Comparison of ENCODE assay signal across 8 cellular contexts in genomic region chr4:141711211-141711610, GRCh38.
A peak's percentile ranks its signal among the peaks of the same experiment; 100 is the strongest.
DNase-seq lines count a peak whose midpoint lies in the region; ATAC-seq and TF ChIP-seq lines count a peak whose summit lies in the region.
"Had no signal": no experiment of that assay in that cellular context is flagged by ENCODE, and none has a peak within 500 bp of the region (broad histone marks: within the 10 kb centered on the region; RNA-seq: fewer than 3 reads in every experiment).

No MANE protein-coding gene starts in this region.

- no peaks in the 10 kb centered on the region for H3K4me1 Mint-ChIP-seq in T-helper 17 cell
- peaks cover 10 to 18% (median 18%) of the 10 kb centered on the region in 3 donors for H3K4me1 Mint-ChIP-seq in CD8-positive, alpha-beta memory T cell

- no peaks in the 10 kb centered on the region for H3K27me3 ChIP-seq in HL-60 (ENCODE audit: insufficient read depth, poor library complexity, severe bottlenecking)
- H3K27me3 ChIP-seq in dorsolateral prefrontal cortex, result peaks cover 0 to 3% (median 0%) of the 10 kb centered on the region in 45 donors
- no peaks in the 10 kb centered on the region for H3K27me3 ChIP-seq in CD8-positive, alpha-beta memory T cell (ENCODE audit: insufficient read depth, low read length, poor library complexity, severe bottlenecking)

- peaks cover 4% of the 10 kb centered on the region for H3K9me3 ChIP-seq in T-helper 17 cell (ENCODE audit: control insufficient read depth, low read length, poor library complexity, severe bottlenecking)
- peaks cover 5% of the 10 kb centered on the region for H3K9me3 ChIP-seq in CD8-positive, alpha-beta memory T cell (ENCODE audit: low read length)

- H3K9me3 Mint-ChIP-seq in CD8-positive, alpha-beta memory T cell, result peaks cover 2 to 18% (median 13%) of the 10 kb centered on the region in 5 donors
- H3K9me3 Mint-ChIP-seq: T-helper 1 cell treated with Interleukin-12 subunit alpha and Interleukin-12 subunit beta and Interleukin-4 antibody, amounts not matched to agents 30 μg/mL and 1 μg/mL, for 36 hours had no signal

- no peak for DNase-seq in HL-60 (ENCODE audit: low read depth in 1 of 2, low spot score in 1 of 2)
- DNase-seq in dorsolateral prefrontal cortex, result no peak
- DNase-seq in sciatic nerve (ENCODE audit: low spot score), result no peak
- no peak for DNase-seq in T-helper 17 cell
- DNase-seq in DMS114 treated with DMSO at 0.1 percent for 48 hours (lab: John Stamatoyannopoulos, UW; ENCODE audit: unreplicated experiment), result no peak
- DNase-seq in CD8-positive, alpha-beta memory T cell, result no peak

- POLR2A ChIA-PET in CD8-positive, alpha-beta memory T cell (lab: Charles Lee), result no interaction called here

- ATAC-seq in GM18502 (IDR thresholded peaks at IDR 0.05; ENCODE audit: poor library complexity, unreplicated experiment) (peak; percentile 67), sciatic nerve (peak; percentile 65), T-helper 17 cell (no peak)

- no peaks in the 10 kb centered on the region for H3K27me3 Mint-ChIP-seq in T-helper 17 cell
- peaks cover 0 to 3% of the 10 kb centered on the region in 2 donors for H3K27me3 Mint-ChIP-seq in CD8-positive, alpha-beta memory T cell

- CTCF ChIA-PET in CD8-positive, alpha-beta memory T cell (lab: Charles Lee), result no interaction called here

- TF ChIP-seq CTCF in HL-60 (IDR thresholded peaks at IDR 0.05; ENCODE audit: insufficient read depth, low read length) (peak; percentile 25), dorsolateral prefrontal cortex (IDR thresholded peaks at IDR 0.05 in 54 of 56, conservative IDR thresholded peaks at IDR 0.05 in 2 of 56; ENCODE audit: low read depth in 1 of 56, partially characterized antibody in 56 of 56) (peak in 43 of 56 donors; percentile 11 to 48 (median 32))

- intact Hi-C loops in dorsolateral prefrontal cortex (cut with DNase I) (no loop called here), sciatic nerve (cut with DNase I) (no loop called here)

- no peak overlapping the region for H3K27ac ChIP-seq in HL-60 (replicated peaks)
- H3K27ac ChIP-seq in dorsolateral prefrontal cortex, result no peak overlapping the region
- no peak overlapping the region for H3K27ac ChIP-seq in CD8-positive, alpha-beta memory T cell (ENCODE audit: low read depth, low read length)

- H3K4me3 Mint-ChIP-seq in T-helper 17 cell, result no peak overlapping the region
- no peak overlapping the region for H3K4me3 Mint-ChIP-seq in CD8-positive, alpha-beta memory T cell
- H3K4me3 Mint-ChIP-seq: T-helper 1 cell treated with Interleukin-12 subunit alpha and Interleukin-12 subunit beta and Interleukin-4 antibody, amounts not matched to agents 30 μg/mL and 1 μg/mL, for 36 hours had no signal

- H3K4me1 ChIP-seq in CD8-positive, alpha-beta memory T cell (ENCODE audit: insufficient read depth, low read length), result no peaks in the 10 kb centered on the region

- H3K4me3 ChIP-seq in HL-60 (replicated peaks; ENCODE audit: insufficient read depth, low read length) (no peak overlapping the region), dorsolateral prefrontal cortex (no peak overlapping the region)
- H3K4me3 ChIP-seq in CD8-positive, alpha-beta memory T cell (ENCODE audit: low read length), result no peak overlapping the region

- peaks cover 6% of the 10 kb centered on the region for H3K36me3 Mint-ChIP-seq in T-helper 17 cell (ENCODE audit: low read depth)
- peaks cover 3 to 34% (median 7%) of the 10 kb centered on the region in 3 donors for H3K36me3 Mint-ChIP-seq in CD8-positive, alpha-beta memory T cell

- H3K27ac Mint-ChIP-seq in T-helper 17 cell, result no peak overlapping the region
- H3K27ac Mint-ChIP-seq in CD8-positive, alpha-beta memory T cell, result no peak overlapping the region
- H3K27ac Mint-ChIP-seq: T-helper 1 cell treated with Interleukin-12 subunit alpha and Interleukin-12 subunit beta and Interleukin-4 antibody, amounts not matched to agents 30 μg/mL and 1 μg/mL, for 36 hours had no signal

- no peaks in the 10 kb centered on the region for H3K36me3 ChIP-seq in CD8-positive, alpha-beta memory T cell (ENCODE audit: insufficient read depth, low read length)
